Comparison of ENCODE assay signal across 8 cellular contexts in the genomic region with DNA sequence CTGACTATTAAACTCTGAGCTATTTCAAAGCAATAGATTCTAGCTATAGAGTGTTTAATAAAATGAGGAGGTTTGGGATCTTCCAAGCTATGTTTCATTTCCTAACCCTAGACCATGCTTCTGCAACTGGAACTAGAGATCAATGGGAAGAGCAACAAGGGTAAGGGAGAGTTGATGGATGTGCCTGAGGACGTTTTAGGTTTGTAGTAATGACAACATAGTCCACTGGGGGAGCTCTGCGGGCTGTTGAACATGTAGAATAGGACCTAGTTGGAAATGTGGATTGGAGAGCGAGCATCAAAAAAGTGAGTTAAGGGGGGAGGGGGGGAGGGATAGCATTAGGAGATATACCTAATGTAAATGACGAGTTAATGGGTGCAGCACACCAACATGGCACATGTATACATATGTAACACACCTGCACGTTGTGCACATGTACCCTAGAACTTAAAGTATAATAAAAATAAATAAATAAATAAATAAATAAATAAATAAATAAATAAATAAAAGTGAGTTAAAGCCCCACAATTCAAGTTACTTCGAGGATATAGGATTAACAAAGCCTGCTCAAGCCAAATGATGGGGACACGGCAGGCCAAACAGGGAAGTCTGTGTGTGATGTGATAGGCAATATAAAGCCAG.
DNase-seq lines count a peak whose midpoint lies in the region; ATAC-seq and TF ChIP-seq lines count a peak whose summit lies in the region.
"Not testable (repeated sequence)": the region's sequence is repeated elsewhere in the genome, so short reads cannot be mapped to it uniquely, and the experiment has no call there.

No MANE protein-coding gene starts in this region.

- not testable (repeated sequence) for H3K9ac ChIP-seq in endodermal cell (ENCODE audit: extremely low read depth, low read length, poor library complexity, severe bottlenecking)

- TF ChIP-seq CTCF in WI38 (IDR thresholded peaks at IDR 0.05; ENCODE audit: low read depth, low read length) (peak; percentile 35; the same call in 1 of the 2 replicates), endodermal cell (conservative IDR thresholded peaks at IDR 0.05) (peak; percentile 75)

- H3K9me3 Mint-ChIP-seq in endodermal cell: not testable (repeated sequence)

- H3K27me3 ChIP-seq in endodermal cell (ENCODE audit: control insufficient read depth, insufficient read depth, low read length, poor library complexity, severe bottlenecking): not testable (repeated sequence)

- not testable (repeated sequence) for H3K9me3 ChIP-seq in endodermal cell (ENCODE audit: control insufficient read depth, low read length)

- H3K27ac Mint-ChIP-seq in endodermal cell: not testable (repeated sequence)

- not testable (repeated sequence) for H3K4me3 Mint-ChIP-seq in endodermal cell

- H3K36me3 Mint-ChIP-seq in endodermal cell (ENCODE audit: low read depth): not testable (repeated sequence)

- not testable (repeated sequence) for H3K27ac ChIP-seq in endodermal cell (ENCODE audit: low read depth, low read length)

- H3K27me3 Mint-ChIP-seq in endodermal cell (ENCODE audit: insufficient read depth): peaks cover 18% of the 10 kb centered on the region

- peak; percentile 44 for ATAC-seq in GM21825 (IDR thresholded peaks at IDR 0.05; ENCODE audit: unreplicated experiment)

- not testable (repeated sequence) for H3K4me3 ChIP-seq in WI38 (ENCODE audit: low read depth, low read length); endodermal cell (ENCODE audit: low read length)

- H3K36me3 ChIP-seq in endodermal cell (ENCODE audit: control insufficient read depth, insufficient read depth, low read length): not testable (repeated sequence)

- peaks cover 16% of the 10 kb centered on the region for H3K4me1 ChIP-seq in endodermal cell (ENCODE audit: control insufficient read depth, insufficient read depth, low read length)

- H3K4me1 Mint-ChIP-seq in endodermal cell: peaks cover 44% of the 10 kb centered on the region

- WGBS in endodermal cell (ENCODE audit: insufficient coverage in 1 of 2, insufficient read length in 1 of 2), 2 experiments: 38 to 61% methylated on average over 2 to 5 of the region's 7 CpGs

- DNase-seq in COLO829 (ENCODE audit: low spot score) (peak; percentile 82), LHCN-M2 (ENCODE audit: low read depth) (peak; percentile 42), NCI-H774 (lab: John Stamatoyannopoulos, UW) (peak; percentile 61), endodermal cell (peak; percentile 90), kidney glomerular epithelial cell (lab: John Stamatoyannopoulos, UW) (peak; percentile 25)
- peak; percentile 50 for DNase-seq in stimulated activated CD4-positive, alpha-beta T cell treated with anti-CD3 and anti-CD28 coated beads, Interleukin-15, amount 100 ng/mL, for 24 hours

Comparison
In these comparisons a context has a peak if more than half of its experiments do, and no peak if none do; other contexts are left out.
1. DNase-seq: peak in every context shown above with its lines; median percentile 90 in endodermal cell; 82 in COLO829; 61 in NCI-H774; 50 in stimulated activated CD4-positive, alpha-beta T cell treated with anti-CD3 and anti-CD28 coated beads, Interleukin-15, amount 100 ng/mL, for 24 hours; 42 in LHCN-M2; 25 in kidney glomerular epithelial cell.